In genomic region chr17:81991684-81992513, GRCh38 we compare ENCODE assay signal across 8 cellular contexts. TPM values are rescaled to one million over a fixed set of nuclear protein-coding genes. Genes with fewer than 3 reads are reported as not detected.
DNase-seq lines count a peak whose midpoint lies in the region; ATAC-seq and TF ChIP-seq lines count a peak whose summit lies in the region.

No MANE protein-coding gene starts in this region.

- H3K4me3 ChIP-seq in epithelial cell of proximal tubule (ENCODE audit: low read depth, low read length) = peak overlapping the region; percentile 14

- DNase-seq in DMS 273 (lab: John Stamatoyannopoulos, UW; ENCODE audit: unreplicated experiment) (peak; percentile 90), NCI-H460 (ENCODE audit: extremely low read depth, low read depth) (peak; percentile 30), epithelial cell of proximal tubule (ENCODE audit: low read depth) (no peak), mucosa of gallbladder (ENCODE audit: low spot score) (peak; percentile 79), NCI-H748 treated with DMSO at 0.1 percent for 48 hours (lab: John Stamatoyannopoulos, UW) (no peak)
- DNase-seq in activated naive CD4-positive, alpha-beta T cell treated with Interleukin-2 at 50 U/mL for 16 hours = no peak
- DNase-seq in activated CD4-positive, alpha-beta T cell treated with anti-CD3 and anti-CD28 coated beads for 48 hours = no peak

- no peak for TF ChIP-seq CTCF in epithelial cell of proximal tubule (conservative IDR thresholded peaks at IDR 0.05; ENCODE audit: low read depth, low read length)

- ATAC-seq in HG03439 (IDR thresholded peaks at IDR 0.05; ENCODE audit: unreplicated experiment) = no peak

RNA-seq across cellular contexts. Expression of gene ASPSCR1, which starts 14.5 kb away (rescaled TPM):
- 20.5 and 21.1 TPM in 2 replicates for total RNA-seq in NCI-H460 (2014; rRNA removed; shearing (Covaris generic))
- 55.3 and 74.1 TPM in 2 replicates for polyA plus RNA-seq in NCI-H460 (2014; cell fraction: nucleus; rRNA removed)
- total RNA-seq in epithelial cell of proximal tubule (20.1 and 22.7 TPM in 2 replicates), mucosa of gallbladder (45.4 TPM)

RNA-seq across cellular contexts. Expression of gene CENPX, which starts 30.8 kb away (rescaled TPM):
- 46.6 and 51.4 TPM in 2 replicates for total RNA-seq in NCI-H460 (2014; rRNA removed; shearing (Covaris generic))
- 486 and 716 TPM in 2 replicates for polyA plus RNA-seq in NCI-H460 (2014; cell fraction: nucleus; rRNA removed)
- total RNA-seq in epithelial cell of proximal tubule (158 and 228 TPM in 2 replicates), mucosa of gallbladder (43.4 TPM)

RNA-seq across cellular contexts. Expression of gene NOTUM, which starts 30.9 kb away (rescaled TPM):
- total RNA-seq in NCI-H460 (2014; rRNA removed; shearing (Covaris generic)) = 0.15 TPM in 1 of 2 replicates, not detected in the other
- 0.04 TPM in 1 of 2 replicates, not detected in the other for polyA plus RNA-seq in NCI-H460 (2014; cell fraction: nucleus; rRNA removed)
- not detected in 2 replicates for total RNA-seq in epithelial cell of proximal tubule
- total RNA-seq in mucosa of gallbladder = 1.3 TPM

RNA-seq across cellular contexts. Expression of gene LRRC45, which starts 31.2 kb away (rescaled TPM):
- 6.1 and 7.4 TPM in 2 replicates for total RNA-seq in NCI-H460 (2014; rRNA removed; shearing (Covaris generic))
- polyA plus RNA-seq in NCI-H460 (2014; cell fraction: nucleus; rRNA removed) = 137 and 173 TPM in 2 replicates
- total RNA-seq in epithelial cell of proximal tubule = 44.5 and 44.6 TPM in 2 replicates
- total RNA-seq in mucosa of gallbladder = 26.4 TPM

RNA-seq across cellular contexts. Expression of gene RAC3, which starts 39.6 kb away (rescaled TPM):
- 19.0 and 25.5 TPM in 2 replicates for total RNA-seq in NCI-H460 (2014; rRNA removed; shearing (Covaris generic))
- 122 and 123 TPM in 2 replicates for polyA plus RNA-seq in NCI-H460 (2014; cell fraction: nucleus; rRNA removed)
- 52.9 and 60.0 TPM in 2 replicates for total RNA-seq in epithelial cell of proximal tubule
- total RNA-seq in mucosa of gallbladder = 8.9 TPM

Comparison
In these comparisons a context has a peak if more than half of its experiments do, and no peak if none do; other contexts are left out.
1. DNase-seq: peak in DMS 273 (single experiment), NCI-H460 (single experiment) and mucosa of gallbladder (single experiment); none in epithelial cell of proximal tubule (single experiment), NCI-H748 treated with DMSO at 0.1 percent for 48 hours (single experiment), activated naive CD4-positive, alpha-beta T cell treated with Interleukin-2 at 50 U/mL for 16 hours (single experiment) and activated CD4-positive, alpha-beta T cell treated with anti-CD3 and anti-CD28 coated beads for 48 hours (single experiment).